12 cellular contexts compared by ENCODE assay signal in the genomic region with DNA sequence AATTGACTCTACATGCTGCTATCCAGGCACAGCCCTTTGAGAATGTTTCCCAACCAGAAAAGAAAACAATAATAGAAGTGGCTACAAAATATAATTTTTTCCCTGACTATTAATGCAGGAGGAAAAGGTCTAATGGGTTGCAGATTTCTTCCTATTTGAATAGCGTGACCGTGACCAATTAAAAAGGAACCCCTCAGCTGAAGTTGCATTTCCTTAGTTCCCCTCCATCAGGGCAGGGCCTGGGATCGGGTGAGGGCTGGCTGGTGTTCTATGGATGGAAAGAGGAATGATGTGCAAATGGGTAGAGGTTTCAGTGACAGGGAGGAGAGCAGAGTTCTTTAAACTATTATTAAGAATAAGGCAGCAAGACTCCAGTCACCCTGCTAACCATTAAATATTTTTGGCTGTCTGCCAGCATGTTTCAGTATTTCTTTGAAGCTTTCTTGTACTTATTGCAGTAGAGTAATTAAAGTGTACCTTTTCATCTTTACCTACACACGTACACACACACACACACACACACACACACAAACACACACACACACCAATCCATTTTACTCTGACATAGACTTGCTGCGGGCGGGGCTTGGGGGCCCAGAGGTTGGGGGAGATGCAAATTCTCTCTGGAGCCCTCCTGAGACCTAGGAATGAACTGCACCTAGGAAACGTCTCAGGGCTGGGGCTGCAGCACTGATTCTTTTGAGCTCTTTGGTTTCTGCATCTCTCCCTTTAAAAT.
A peak's percentile ranks its signal among the peaks of the same experiment; 100 is the strongest.
DNase-seq lines count a peak whose midpoint lies in the region; ATAC-seq, FAIRE-seq and TF ChIP-seq lines count a peak whose summit lies in the region.
"Had no signal": no experiment of that assay in that cellular context is flagged by ENCODE, and none has a peak within 500 bp of the region (broad histone marks: within the 10 kb centered on the region; RNA-seq: fewer than 3 reads in every experiment).

No MANE protein-coding gene starts in this region.

- in situ Hi-C loops in GM12878 (cut with MboI): no loop called here

- CTCF ChIA-PET in GM12878 (lab: Yijun Ruan, JAX): interaction anchor here (1.0 to 1.1 kb wide), 2 partner anchors 9 to 11 kb away, joined by 3 to 6 read pairs; no protein-coding TSS in a partner anchor
- CTCF ChIA-PET in activated naive CD4-positive, alpha-beta T cell treated with anti-CD3 and anti-CD28 coated beads, Interleukin-2, amount 10 ng/mL, durations not matched to agents 7 days and 5 days (lab: Charles Lee): no interaction called here

- no peak overlapping the region for H3K4me3 Mint-ChIP-seq in GM23338
- H3K4me3 Mint-ChIP-seq in mesothelial cell of epicardium: no peak overlapping the region
- H3K4me3 Mint-ChIP-seq in activated naive CD4-positive, alpha-beta T cell treated with anti-CD3 and anti-CD28 coated beads, Interleukin-2, amount 10 ng/mL, durations not matched to agents 7 days and 5 days: no peak overlapping the region

- H3K9me3 Mint-ChIP-seq in GM23338: peaks cover 6% of the 10 kb centered on the region; the same call in 2 of the 3 replicates
- H3K9me3 Mint-ChIP-seq in mesothelial cell of epicardium: peaks cover 21% of the 10 kb centered on the region
- H3K9me3 Mint-ChIP-seq in activated naive CD4-positive, alpha-beta T cell treated with anti-CD3 and anti-CD28 coated beads, Interleukin-2, amount 10 ng/mL, durations not matched to agents 7 days and 5 days: peaks cover 9% of the 10 kb centered on the region

- H3K9me3 ChIP-seq in GM12878 (replicated peaks; ENCODE audit: control insufficient read depth, insufficient read depth, low read length): no peaks in the 10 kb centered on the region

- H3K9me2 ChIP-seq in GM23338 (ENCODE audit: insufficient read depth): 0 out of 2 replicates have a peak, but pooled peaks cover 3% of the 10 kb centered on the region

- H3K4me3 ChIP-seq in GM23338 (no peak overlapping the region), GM12878 (no peak overlapping the region)

- TF ChIP-seq EP300 in GM12878 (IDR thresholded peaks at IDR 0.05; ENCODE audit: borderline replicate concordance in 1 of 2, control insufficient read depth in 1 of 2, low read depth in 2 of 2, low read length in 2 of 2): no peak

- peak; percentile 73 for DNase-seq in GM23338 (ENCODE audit: low spot score)
- peak; percentile 17 for DNase-seq in M059J (ENCODE audit: low read depth)
- no peak for DNase-seq in GM12878 (ENCODE audit: low read depth, low spot score)
- DNase-seq in mesothelial cell of epicardium (ENCODE audit: low spot score in 2 of 2, unreplicated experiment in 2 of 2): peak in 1 of 2 experiments; percentile 51
- no peak for DNase-seq in DMS114 treated with DMSO at 0.1 percent for 48 hours (lab: John Stamatoyannopoulos, UW; ENCODE audit: unreplicated experiment)
- DNase-seq in activated naive CD4-positive, alpha-beta T cell treated with anti-CD3 and anti-CD28 coated beads, Interleukin-2, amount 10 ng/mL, durations not matched to agents 7 days and 5 days: no peak
- DNase-seq in activated effector memory CD4-positive, alpha-beta T cell treated with Interleukin-2 at 50 U/mL for 16 hours: no peak
- DNase-seq: activated gamma-delta T cell; NCI-H1694; stimulated activated CD4-positive, alpha-beta T cell treated with anti-CD3 and anti-CD28 coated beads, Interleukin-12 subunit alpha, Interleukin-12 subunit beta, amount 100 ng/mL, for 4 hours had no signal

- WGBS in GM12878 (ENCODE audit: insufficient coverage, insufficient replicate concordance, low lambda C conversion rate, missing lambda C conversion rate): 10% methylated on average over 7 of the region's 7 CpGs

- H3F3A ChIP-seq in GM23338 (replicated peaks; ENCODE audit: low read depth): no peaks in the 10 kb centered on the region

- no peak overlapping the region for H3K4me2 ChIP-seq in GM23338
- no peak overlapping the region for H3K4me2 ChIP-seq in GM12878 (ENCODE audit: control insufficient read depth, insufficient read depth)

- H3K79me2 ChIP-seq in GM23338 (replicated peaks; ENCODE audit: insufficient read depth) (no peaks in the 10 kb centered on the region), GM12878 (ENCODE audit: control insufficient read depth, insufficient read depth, low read length) (no peaks in the 10 kb centered on the region)

- TF ChIP-seq CTCF in GM23338 (conservative IDR thresholded peaks at IDR 0.05; ENCODE audit: low read depth in 2 of 2): peak; percentile 39 to 54
- no peak for TF ChIP-seq CTCF in GM12878 (IDR thresholded peaks at IDR 0.05 in 2 of 3, conservative IDR thresholded peaks at IDR 0.05 in 1 of 3; ENCODE audit: control insufficient read depth in 2 of 3, extremely low read depth in 1 of 3, insufficient read depth in 1 of 3, low read depth in 3 of 3, low read length in 3 of 3)
- TF ChIP-seq CTCF in mesothelial cell of epicardium (IDR thresholded peaks at IDR 0.05; ENCODE audit: unreplicated experiment): no peak

- H3K36me3 Mint-ChIP-seq in GM23338 (ENCODE audit: low read depth) (0 out of 3 replicates have a peak, but pooled peaks cover 3% of the 10 kb centered on the region), mesothelial cell of epicardium (peaks cover 7% of the 10 kb centered on the region)
- H3K36me3 Mint-ChIP-seq in activated naive CD4-positive, alpha-beta T cell treated with anti-CD3 and anti-CD28 coated beads, Interleukin-2, amount 10 ng/mL, durations not matched to agents 7 days and 5 days: no peaks in the 10 kb centered on the region

- intact Hi-C loops in GM12878 (cut with micrococcal nuclease; ENCODE audit: unreplicated experiment): no loop called here

- H3K36me3 ChIP-seq in GM23338 (ENCODE audit: insufficient read depth) (no peaks in the 10 kb centered on the region), GM12878 (ENCODE audit: control insufficient read depth in 2 of 2, insufficient read depth in 2 of 2, low read length in 1 of 2) (no peaks in the 10 kb centered on the region)

- peaks cover 4% of the 10 kb centered on the region; the same call in 1 of the 2 replicates for H3K4me1 ChIP-seq in GM23338 (ENCODE audit: insufficient read depth)
- H3K4me1 ChIP-seq in GM12878 (ENCODE audit: control insufficient read depth, insufficient read depth, low read length): no peaks in the 10 kb centered on the region

- H3K27me3 ChIP-seq in GM23338 (ENCODE audit: insufficient read depth) (no peaks in the 10 kb centered on the region), GM12878 (replicated peaks in 1 of 2; ENCODE audit: control insufficient read depth in 2 of 2, insufficient read depth in 2 of 2, low read length in 1 of 2) (no peaks in the 10 kb centered on the region)

- H3K27me3 Mint-ChIP-seq in GM23338 (ENCODE audit: insufficient read depth, low read depth, poor library complexity) (no peaks in the 10 kb centered on the region), mesothelial cell of epicardium (ENCODE audit: low read depth) (no peaks in the 10 kb centered on the region)
- no peaks in the 10 kb centered on the region for H3K27me3 Mint-ChIP-seq in activated naive CD4-positive, alpha-beta T cell treated with anti-CD3 and anti-CD28 coated beads, Interleukin-2, amount 10 ng/mL, durations not matched to agents 7 days and 5 days

- H4K20me1 ChIP-seq in GM23338 (replicated peaks; ENCODE audit: insufficient read depth): no peaks in the 10 kb centered on the region
- no peaks in the 10 kb centered on the region for H4K20me1 ChIP-seq in GM12878 (ENCODE audit: control insufficient read depth, insufficient read depth)

- H3K4me1 Mint-ChIP-seq in GM23338: peaks cover 5% of the 10 kb centered on the region; the same call in 2 of the 3 replicates
- H3K4me1 Mint-ChIP-seq in mesothelial cell of epicardium: peaks cover 16% of the 10 kb centered on the region
- no peaks in the 10 kb centered on the region for H3K4me1 Mint-ChIP-seq in activated naive CD4-positive, alpha-beta T cell treated with anti-CD3 and anti-CD28 coated beads, Interleukin-2, amount 10 ng/mL, durations not matched to agents 7 days and 5 days

- no peak for TF ChIP-seq POLR2A in GM12878 (IDR thresholded peaks at IDR 0.05; ENCODE audit: low read depth, low read length)

- no peak for FAIRE-seq in GM12878 (lab: Jason Lieb, UNC)
- FAIRE-seq: GM12891 had no signal

- SMC1A ChIA-PET in GM12878 (lab: Charles Lee; ENCODE audit: uncharacterized antibody, unreplicated experiment): no interaction called here

- no peak overlapping the region for H3K9ac ChIP-seq in GM12878 (ENCODE audit: control insufficient read depth, insufficient read depth, low read length)

- peak; percentile 97 for ATAC-seq in GM23338
- ATAC-seq in GM12878: peak; percentile 35; the same call in 1 of the 3 replicates

- no TSS peak for BruUV-seq in GM12878 (replicated peaks; lab: Mats Ljungman, UMichigan)

- POLR2A ChIA-PET in GM12878 (lab: Charles Lee): interaction anchor here (0.6 kb wide), 1 partner anchor 334 kb away, joined by 4 read pairs; no protein-coding TSS in a partner anchor

- RAD21 ChIA-PET in GM12878 (lab: Charles Lee; ENCODE audit: unreplicated experiment): no interaction called here

- no peak overlapping the region for H3K27ac Mint-ChIP-seq in GM23338
- H3K27ac Mint-ChIP-seq in mesothelial cell of epicardium: peak overlapping the region; percentile 77
- no peak overlapping the region for H3K27ac Mint-ChIP-seq in activated naive CD4-positive, alpha-beta T cell treated with anti-CD3 and anti-CD28 coated beads, Interleukin-2, amount 10 ng/mL, durations not matched to agents 7 days and 5 days

- H3K27ac ChIP-seq in GM23338 (ENCODE audit: low read depth) (no peak overlapping the region), GM12878 (ENCODE audit: control insufficient read depth, insufficient read depth) (no peak overlapping the region)
- H3K27ac ChIP-seq: epithelial cell of prostate had no signal

- no peak for TF ChIP-seq RAD21 in GM12878 (IDR thresholded peaks at IDR 0.05; ENCODE audit: insufficient read depth, low read depth, low read length)

- H2AFZ ChIP-seq in GM23338 (peak overlapping the region; percentile 45; the same call in 1 of the 2 replicates), GM12878 (ENCODE audit: control insufficient read depth, low read depth, low read length) (no peak overlapping the region)

TF ChIP-seq in GM23338, 12 proteins besides CTCF, POLR2A, EP300 and RAD21 (continues in another document):
- TF ChIP-seq ZNF331 (CRISPR knock-in tag; IDR thresholded peaks at IDR 0.05; ENCODE audit: low read depth): no peak
- no peak for TF ChIP-seq STAT1 (IDR thresholded peaks at IDR 0.05; ENCODE audit: unreplicated experiment)

Comparison
In these comparisons a context has a peak if more than half of its experiments do, and no peak if none do; other contexts are left out.
1. DNase-seq: peak in GM23338 (single experiment) and M059J (single experiment); none in GM12878 (single experiment), DMS114 treated with DMSO at 0.1 percent for 48 hours (single experiment), activated naive CD4-positive, alpha-beta T cell treated with anti-CD3 and anti-CD28 coated beads, Interleukin-2, amount 10 ng/mL, durations not matched to agents 7 days and 5 days (single experiment) and activated effector memory CD4-positive, alpha-beta T cell treated with Interleukin-2 at 50 U/mL for 16 hours (single experiment).
2. CTCF ChIP-seq: peak in GM23338 (2 of 2); none in GM12878 (0 of 3) and mesothelial cell of epicardium (single experiment).